In the genomic region with DNA sequence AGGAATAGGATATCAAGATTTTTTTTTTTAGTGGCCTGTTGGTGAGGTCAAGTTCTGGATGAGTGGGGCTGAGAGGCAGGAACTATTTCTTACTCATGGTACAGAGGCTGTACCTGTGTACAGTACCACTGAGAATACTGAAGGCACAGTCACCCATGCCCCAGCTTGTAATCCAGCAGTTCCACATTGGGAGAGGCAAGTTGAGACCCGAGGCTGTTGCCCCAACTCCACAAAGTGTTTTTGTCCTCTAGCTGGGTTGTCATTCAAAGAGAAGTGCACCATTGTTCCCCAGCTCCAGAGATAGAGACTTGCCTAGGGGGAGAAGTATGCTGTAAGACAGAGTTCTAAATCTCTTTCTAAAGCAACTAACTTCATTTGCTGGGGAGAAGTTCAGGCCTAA, we compare ENCODE assay signal across 21 cellular contexts. TPM values are rescaled to one million over a fixed set of nuclear protein-coding genes. Genes with fewer than 3 reads are reported as not detected.
DNase-seq lines count a peak whose midpoint lies in the region; ATAC-seq, FAIRE-seq and TF ChIP-seq lines count a peak whose summit lies in the region.
"Had no signal": no experiment of that assay in that cellular context is flagged by ENCODE, and none has a peak within 500 bp of the region (broad histone marks: within the 10 kb centered on the region; RNA-seq: fewer than 3 reads in every experiment).

No MANE protein-coding gene starts in this region.

- no peaks in the 10 kb centered on the region for H3K79me1 ChIP-seq in trophoblast cell (ENCODE audit: low read length)

- H3K4me1 ChIP-seq in trophoblast cell (ENCODE audit: control insufficient read depth in 1 of 2, insufficient read depth in 2 of 2, low read length in 2 of 2) = peaks cover 0 to 3% of the 10 kb centered on the region in 2 experiments
- H3K4me1 ChIP-seq: BLaER1 had no signal

- FAIRE-seq in bronchial epithelial cell (lab: Jason Lieb, UNC) = no peak
- FAIRE-seq: G401.6 had no signal

- H2BK120ac ChIP-seq in trophoblast cell (ENCODE audit: insufficient read depth, low read length, poor library complexity) = no peak overlapping the region

- WGBS in trophoblast cell (ENCODE audit: extremely low coverage, insufficient coverage, insufficient read length) = no CpG with 5 or more reads among the region's 1 CpG

- H3K36me3 ChIP-seq in bronchial epithelial cell (ENCODE audit: control insufficient read depth, insufficient read depth, low read length) (no peaks in the 10 kb centered on the region), trophoblast cell (ENCODE audit: control insufficient read depth in 1 of 2, insufficient read depth in 2 of 2, low read length in 2 of 2) (no peaks in the 10 kb centered on the region)

- no peak overlapping the region for H3K4ac ChIP-seq in trophoblast cell (ENCODE audit: low read depth, low read length)

- peak overlapping the region; percentile 19 for H3K18ac ChIP-seq in trophoblast cell (ENCODE audit: low read length)

- no peak overlapping the region for H3K14ac ChIP-seq in trophoblast cell (ENCODE audit: low read length)

- H3K4me2 ChIP-seq in trophoblast cell (ENCODE audit: low read length) = no peak overlapping the region
- H3K4me2 ChIP-seq: BLaER1 had no signal

- no peak overlapping the region for H3K27ac ChIP-seq in trophoblast cell (ENCODE audit: low read depth, low read length)
- H3K27ac ChIP-seq: BLaER1, HL-60 had no signal

- ATAC-seq in HG03280 (IDR thresholded peaks at IDR 0.05; ENCODE audit: unreplicated experiment) = no peak
- ATAC-seq: CD8-positive, alpha-beta T cell; PC-3 had no signal

- no peak for TF ChIP-seq CTCF in bronchial epithelial cell (IDR thresholded peaks at IDR 0.05; ENCODE audit: insufficient read depth, low read length, severe bottlenecking)

- H2BK5ac ChIP-seq in trophoblast cell (ENCODE audit: low read depth, low read length, poor library complexity) = no peak overlapping the region

- H4K91ac ChIP-seq in trophoblast cell (ENCODE audit: low read depth, low read length) = no peak overlapping the region

- no peak overlapping the region for H3K9ac ChIP-seq in trophoblast cell (ENCODE audit: low read length)
- H3K9ac ChIP-seq: BLaER1 had no signal

- H4K8ac ChIP-seq in trophoblast cell (ENCODE audit: low read depth, low read length) = no peak overlapping the region

- H2AK5ac ChIP-seq in trophoblast cell (ENCODE audit: low read length) = no peak overlapping the region

- H3K9me3 ChIP-seq in trophoblast cell (ENCODE audit: insufficient read depth, low read depth, low read length) = no peaks in the 10 kb centered on the region

- no peak overlapping the region for H3K4me3 ChIP-seq in bronchial epithelial cell (ENCODE audit: low read depth, low read length)
- no peak overlapping the region for H3K4me3 ChIP-seq in trophoblast cell (ENCODE audit: low read depth, low read length)
- H3K4me3 ChIP-seq: BLaER1 had no signal

- no peaks in the 10 kb centered on the region for H3K79me2 ChIP-seq in trophoblast cell (ENCODE audit: control insufficient read depth, insufficient read depth, low read length, poor library complexity)

- no peak overlapping the region for H2BK12ac ChIP-seq in trophoblast cell (ENCODE audit: low read length)

- peak; percentile 50 for DNase-seq in ELF-1 (ENCODE audit: low read depth, low spot score)
- peak; percentile 91 for DNase-seq in bronchial epithelial cell (ENCODE audit: low read depth)
- DNase-seq in foreskin melanocyte = peak; percentile 86
- DNase-seq in trophoblast cell = no peak
- no peak for DNase-seq in activated naive CD4-positive, alpha-beta T cell (lab: John Stamatoyannopoulos, UW)
- DNase-seq in dermis blood vessel endothelial cell = no peak
- DNase-seq: CD8-positive, alpha-beta T cell; DND-41; H7; IMR-90; NCI-H1436; NCI-H1930; NCI-H345; NCI-H526; PC-3; RPMI8226; SHP77 treated with DMSO at 0.1 percent for 48 hours had no signal

- H3K27me3 ChIP-seq in bronchial epithelial cell (ENCODE audit: control insufficient read depth, insufficient read depth, low read length) = no peaks in the 10 kb centered on the region
- H3K27me3 ChIP-seq in trophoblast cell (ENCODE audit: insufficient read depth, low read length) = no peaks in the 10 kb centered on the region
- H3K27me3 ChIP-seq: BLaER1 had no signal

- no peak overlapping the region for H4K12ac ChIP-seq in trophoblast cell (ENCODE audit: low read depth, low read length)

- H3K23ac ChIP-seq in trophoblast cell (ENCODE audit: low read length) = no peak overlapping the region

- H2AFZ ChIP-seq in trophoblast cell (ENCODE audit: insufficient read depth, low read length, poor library complexity) = no peak overlapping the region

RNA-seq across cellular contexts. Expression of a gene that starts 38.7 kb away (rescaled TPM):
- total RNA-seq in bronchial epithelial cell = 14.2 TPM in 2 replicates
- polyA plus RNA-seq in trophoblast cell (2013) = 14.6 and 15.4 TPM in 2 replicates
- 18.4 and 20.7 TPM in 2 replicates for total RNA-seq in dermis blood vessel endothelial cell

Comparison
In these comparisons a context has a peak if more than half of its experiments do, and no peak if none do; other contexts are left out.
1. DNase-seq: peak in ELF-1 (single experiment), bronchial epithelial cell (single experiment) and foreskin melanocyte (single experiment); none in trophoblast cell (0 of 2), activated naive CD4-positive, alpha-beta T cell (0 of 4) and dermis blood vessel endothelial cell (single experiment).